11 cellular contexts compared by ENCODE assay signal in genomic region chr3:50241163-50241562, GRCh38. TPM values are rescaled to one million over a fixed set of nuclear protein-coding genes. Genes with fewer than 3 reads are reported as not detected.
DNase-seq lines count a peak whose midpoint lies in the region; ATAC-seq and TF ChIP-seq lines count a peak whose summit lies in the region.
"Had no signal": no experiment of that assay in that cellular context is flagged by ENCODE, and none has a peak within 500 bp of the region (broad histone marks: within the 10 kb centered on the region; RNA-seq: fewer than 3 reads in every experiment).

No MANE protein-coding gene starts in this region.

- no peaks in the 10 kb centered on the region for H3K9me3 Mint-ChIP-seq in CD8-positive, alpha-beta memory T cell

- intact Hi-C loops in dorsolateral prefrontal cortex (cut with DNase I), result no loop called here

- peaks cover 67 to 78% (median 69%) of the 10 kb centered on the region in 3 donors for H3K4me1 Mint-ChIP-seq in CD8-positive, alpha-beta memory T cell

- peak overlapping the region; percentile 61 for H3K9ac ChIP-seq in neuronal stem cell (ENCODE audit: low read depth, low read length, poor library complexity)

- ATAC-seq in GM18858 (IDR thresholded peaks at IDR 0.05; ENCODE audit: unreplicated experiment), result no peak
- no peak for ATAC-seq in activated CD4-positive, CD25-positive, alpha-beta regulatory T cell treated with anti-CD3 and anti-CD28 coated beads, Interleukin-2, amount 50 U/mL, for 24 hours
- ATAC-seq: esophagus mucosa had no signal

- peak overlapping the region; percentile 56 for H3K23ac ChIP-seq in neuronal stem cell (ENCODE audit: low read depth, low read length, poor library complexity)

- H3K9me3 ChIP-seq in CD8-positive, alpha-beta memory T cell (ENCODE audit: low read length), result no peaks in the 10 kb centered on the region
- H3K9me3 ChIP-seq in neuronal stem cell (replicated peaks in 1 of 2; ENCODE audit: control insufficient read depth in 2 of 2, insufficient read depth in 1 of 2, low read depth in 1 of 2, low read length in 2 of 2), result no peaks in the 10 kb centered on the region

- H3K4ac ChIP-seq in neuronal stem cell (ENCODE audit: low read length), result no peak overlapping the region

- H4K8ac ChIP-seq in neuronal stem cell (ENCODE audit: low read depth, low read length), result no peak overlapping the region

- peak overlapping the region; percentile 78 for H2BK12ac ChIP-seq in neuronal stem cell (ENCODE audit: low read length)

- peaks cover 13% of the 10 kb centered on the region for H3K36me3 ChIP-seq in CD8-positive, alpha-beta memory T cell (ENCODE audit: insufficient read depth, low read length)
- peaks cover 5 to 49% of the 10 kb centered on the region in 2 donors for H3K36me3 ChIP-seq in neuronal stem cell (replicated peaks in 1 of 2; ENCODE audit: control insufficient read depth in 2 of 2, insufficient read depth in 2 of 2, low read length in 2 of 2)

- H4K91ac ChIP-seq in neuronal stem cell (ENCODE audit: low read depth, low read length, poor library complexity), result no peak overlapping the region

- CTCF ChIA-PET in CD8-positive, alpha-beta memory T cell (lab: Charles Lee), result interaction anchor here (1.5 to 9.2 kb wide), 6 partner anchors 10 to 47 kb away, joined by 4 to 116 read pairs (median 8); partner anchors contain the start of gene GNAT1

- no peaks in the 10 kb centered on the region for H3K27me3 ChIP-seq in CD8-positive, alpha-beta memory T cell (ENCODE audit: insufficient read depth, low read length, poor library complexity, severe bottlenecking)
- H3K27me3 ChIP-seq in dorsolateral prefrontal cortex, result no peaks in the 10 kb centered on the region
- H3K27me3 ChIP-seq in neuronal stem cell (ENCODE audit: control insufficient read depth in 3 of 3, insufficient read depth in 3 of 3, low read depth in 1 of 3, low read length in 3 of 3), result no peaks in the 10 kb centered on the region

- peaks cover 14% of the 10 kb centered on the region for H3K79me1 ChIP-seq in neuronal stem cell (ENCODE audit: low read depth, low read length)

- H2AK5ac ChIP-seq in neuronal stem cell (ENCODE audit: low read depth, low read length), result peak overlapping the region; percentile 100

- peak overlapping the region; percentile 99 for H2BK5ac ChIP-seq in neuronal stem cell (ENCODE audit: low read length)

- POLR2A ChIA-PET in CD8-positive, alpha-beta memory T cell (lab: Charles Lee), result interaction anchor here (1.7 kb wide), 1 partner anchor 17 kb away, joined by 4 read pairs; no protein-coding TSS in a partner anchor

- peak overlapping the region; percentile 46 for H3K27ac ChIP-seq in CD8-positive, alpha-beta memory T cell (ENCODE audit: low read depth, low read length)
- peak overlapping the region in 57 of 59 donors; percentile 1 to 100 (median 81) for H3K27ac ChIP-seq in dorsolateral prefrontal cortex
- H3K27ac ChIP-seq in neuronal stem cell (replicated peaks; ENCODE audit: low read length), result peak overlapping the region; percentile 96
- H3K27ac ChIP-seq: VCaP had no signal

- peaks cover 0 to 57% (median 0%) of the 10 kb centered on the region in 3 donors for H3K36me3 Mint-ChIP-seq in CD8-positive, alpha-beta memory T cell

- H3K27me3 Mint-ChIP-seq in CD8-positive, alpha-beta memory T cell, result no peaks in the 10 kb centered on the region

- no peak overlapping the region for H3K14ac ChIP-seq in neuronal stem cell (ENCODE audit: low read length)

- no peak overlapping the region for H2AFZ ChIP-seq in neuronal stem cell (ENCODE audit: low read length)

- H3K4me2 ChIP-seq in neuronal stem cell (ENCODE audit: insufficient read depth, low read length, poor library complexity, severe bottlenecking), result peak overlapping the region; percentile 59

- no peak overlapping the region for H3K4me3 ChIP-seq in CD8-positive, alpha-beta memory T cell (ENCODE audit: low read length)
- H3K4me3 ChIP-seq in dorsolateral prefrontal cortex (peak overlapping the region in 2 of 59 donors; percentile 1 to 16), neuronal stem cell (ENCODE audit: low read length in 2 of 2) (peak overlapping the region in 1 of 2 donors; percentile 51)

- H3K27ac Mint-ChIP-seq in CD8-positive, alpha-beta memory T cell, result peak overlapping the region; percentile 74 to 98 (median 90)

- no peak for DNase-seq in CD8-positive, alpha-beta memory T cell
- DNase-seq in NCI-H345 (lab: John Stamatoyannopoulos, UW) (peak; percentile 50), dorsolateral prefrontal cortex (no peak), neuronal stem cell (ENCODE audit: low spot score) (peak; percentile 87), NCI-H526 treated with DMSO at 0.1 percent for 48 hours (lab: John Stamatoyannopoulos, UW) (no peak)
- DNase-seq in activated CD4-positive, CD25-positive, alpha-beta regulatory T cell treated with anti-CD3 and anti-CD28 coated beads, Interleukin-2, amount 50 U/mL, for 72 hours, result no peak
- DNase-seq: small intestine had no signal

- H2BK120ac ChIP-seq in neuronal stem cell (ENCODE audit: low read depth, low read length), result no peak overlapping the region

- no peak for TF ChIP-seq CTCF in dorsolateral prefrontal cortex (IDR thresholded peaks at IDR 0.05 in 54 of 56, conservative IDR thresholded peaks at IDR 0.05 in 2 of 56; ENCODE audit: low read depth in 1 of 56, partially characterized antibody in 56 of 56)

- peak overlapping the region; percentile 97 for H3K18ac ChIP-seq in neuronal stem cell (ENCODE audit: low read length)

- H2BK15ac ChIP-seq in neuronal stem cell (ENCODE audit: low read length), result peak overlapping the region; percentile 98

- no CpG with 5 or more reads among the region's 4 CpGs for WGBS in neuronal stem cell (ENCODE audit: extremely low coverage in 2 of 2, insufficient read length in 2 of 2, insufficient replicate concordance in 1 of 2), 2 donors

- H3K4me3 Mint-ChIP-seq in CD8-positive, alpha-beta memory T cell, result peak overlapping the region in 6 of 7 donors; percentile 40 to 78 (median 71)

- H3K4me1 ChIP-seq in CD8-positive, alpha-beta memory T cell (ENCODE audit: insufficient read depth, low read length), result peaks cover 77% of the 10 kb centered on the region
- H3K4me1 ChIP-seq in neuronal stem cell (ENCODE audit: control insufficient read depth in 2 of 2, insufficient read depth in 1 of 2, low read depth in 1 of 2, low read length in 2 of 2), result peaks cover 54 to 63% of the 10 kb centered on the region in 2 donors

RNA-seq across cellular contexts. Expression of gene GNAI2, which starts 5.2 kb away (rescaled TPM):
- total RNA-seq in CD8-positive, alpha-beta memory T cell, result 100 to 1,000 TPM; 259 to 265 TPM
- polyA plus RNA-seq in CD8-positive, alpha-beta memory T cell, result 665 TPM
- 100 to 1,000 TPM; 117 to 240 (median 161) TPM for total RNA-seq in dorsolateral prefrontal cortex
- polyA plus RNA-seq in neuronal stem cell (2013, experiment 1 of 2), result 457 TPM
- polyA plus RNA-seq in neuronal stem cell (2013, experiment 2 of 2), result 458 TPM

RNA-seq across cellular contexts. Expression of gene SEMA3B, which starts 27.8 kb away (rescaled TPM):
- under 1 TPM in 1 of 2 experiments, not detected in 1; 0.22 TPM for total RNA-seq in CD8-positive, alpha-beta memory T cell
- polyA plus RNA-seq in CD8-positive, alpha-beta memory T cell, result not detected
- 100 to 1,000 TPM in 85 of 120 experiments, 10 to 100 TPM in 35; 36.0 to 486 (median 135) TPM for total RNA-seq in dorsolateral prefrontal cortex
- 5.0 TPM for polyA plus RNA-seq in neuronal stem cell (2013, experiment 1 of 2)
- 5.2 TPM for polyA plus RNA-seq in neuronal stem cell (2013, experiment 2 of 2)

RNA-seq across cellular contexts. Expression of gene SLC38A3, which starts 36.1 kb away (rescaled TPM):
- not detected for total RNA-seq in CD8-positive, alpha-beta memory T cell
- not detected for polyA plus RNA-seq in CD8-positive, alpha-beta memory T cell
- total RNA-seq in dorsolateral prefrontal cortex, result 10 to 100 TPM; 12.5 to 71.4 (median 28.5) TPM
- polyA plus RNA-seq in neuronal stem cell (2013, experiment 1 of 2), result 3.5 TPM
- 3.2 TPM for polyA plus RNA-seq in neuronal stem cell (2013, experiment 2 of 2)

RNA-seq across cellular contexts. Expression of gene LSMEM2, which starts 37.7 kb away (rescaled TPM):
- total RNA-seq in CD8-positive, alpha-beta memory T cell, result not detected
- not detected for polyA plus RNA-seq in CD8-positive, alpha-beta memory T cell
- total RNA-seq in dorsolateral prefrontal cortex, result 1 to 10 TPM in 95 of 120 experiments, under 1 TPM in 23, not detected in 2; 0.31 to 7.4 (median 1.7) TPM
- polyA plus RNA-seq in neuronal stem cell (2013, experiment 1 of 2), result 0.28 TPM
- 0.21 TPM for polyA plus RNA-seq in neuronal stem cell (2013, experiment 2 of 2)
- total RNA-seq: esophagus mucosa had no signal

RNA-seq across cellular contexts. Expression of gene GNAT1, which starts 49.8 kb away (rescaled TPM):
- not detected for total RNA-seq in CD8-positive, alpha-beta memory T cell
- polyA plus RNA-seq in CD8-positive, alpha-beta memory T cell, result not detected
- total RNA-seq in dorsolateral prefrontal cortex, result 1 to 10 TPM in 1 of 120 experiments, under 1 TPM in 13, not detected in 106; 0.20 to 1.6 (median 0.31) TPM
- 0.03 TPM for polyA plus RNA-seq in neuronal stem cell (2013, experiment 1 of 2)
- 0.04 TPM for polyA plus RNA-seq in neuronal stem cell (2013, experiment 2 of 2)
- polyA plus RNA-seq: small intestine had no signal

Comparison
In these comparisons a context has a peak if more than half of its experiments do, and no peak if none do; other contexts are left out.
1. DNase-seq: peak in NCI-H345 (single experiment) and neuronal stem cell (single experiment); none in CD8-positive, alpha-beta memory T cell (0 of 5), dorsolateral prefrontal cortex (0 of 10), activated CD4-positive, CD25-positive, alpha-beta regulatory T cell treated with anti-CD3 and anti-CD28 coated beads, Interleukin-2, amount 50 U/mL, for 72 hours (single experiment) and NCI-H526 treated with DMSO at 0.1 percent for 48 hours (single experiment).
2. H3K27ac ChIP-seq: peak in every context shown above with its lines; median percentile 96 in neuronal stem cell; 81 in dorsolateral prefrontal cortex; 46 in CD8-positive, alpha-beta memory T cell.
3. RNA of gene SEMA3B, which starts 27.8 kb away (total RNA-seq): 36.0 to 486 TPM in dorsolateral prefrontal cortex; 0.22 TPM in CD8-positive, alpha-beta memory T cell; every median in the first group is over 10 times any median in the second.
4. RNA of gene SLC38A3, which starts 36.1 kb away (total RNA-seq): 12.5 to 71.4 TPM in dorsolateral prefrontal cortex; not detected in CD8-positive, alpha-beta memory T cell; every median in the first group is over 10 times any median in the second.